ENCODE assay signal across 1 cellular context in the genomic region with DNA sequence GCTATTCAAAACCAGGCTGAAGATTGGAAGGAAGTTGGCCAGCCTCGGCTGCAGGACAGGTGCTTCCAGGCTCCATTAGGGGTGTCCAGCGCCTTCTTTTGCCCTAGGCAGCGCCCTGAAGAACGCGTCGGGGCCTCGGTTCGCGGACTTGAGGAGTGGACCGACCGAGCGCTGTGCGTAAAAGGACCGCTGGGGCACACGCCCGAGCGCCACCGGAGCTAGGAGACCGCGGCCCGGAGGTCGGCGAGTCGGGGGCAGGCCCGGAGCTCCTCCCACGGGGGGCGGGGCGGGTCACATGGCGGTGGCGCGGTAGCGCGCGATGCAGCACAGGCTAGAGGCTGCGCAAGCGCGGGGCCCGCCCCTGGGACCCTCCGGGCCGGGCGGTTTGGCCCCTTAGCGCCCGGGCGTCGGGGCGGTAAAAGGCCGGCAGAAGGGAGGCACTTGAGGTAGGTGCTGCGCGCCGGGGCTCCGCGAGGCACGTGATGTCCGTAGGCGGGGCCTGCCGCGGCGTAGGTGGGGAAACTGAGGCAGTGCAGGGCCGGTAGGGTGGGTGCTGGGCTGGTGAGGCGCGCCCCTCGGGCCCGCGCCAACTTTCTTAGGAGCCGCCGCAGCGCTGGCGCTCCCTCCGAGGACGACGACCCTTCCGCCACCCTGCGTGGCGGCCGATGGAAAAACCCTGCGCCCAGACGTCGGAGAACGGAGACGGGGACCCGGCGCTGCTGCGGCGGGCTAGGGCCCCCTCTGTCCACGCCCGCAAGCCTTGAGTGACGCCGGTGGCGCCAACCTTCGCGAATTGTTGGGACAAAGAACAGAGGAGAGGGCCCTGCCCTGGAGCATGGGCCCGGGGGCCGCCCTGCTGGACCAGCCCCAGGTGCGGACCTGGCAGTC.
TF ChIP-seq lines count a peak whose summit lies in the region.

Gene PRXL2A (plus strand): TSS at position 354 of the 888 bp plus-strand sequence. CDS start 11,917 bp downstream, outside the sequence.

TF ChIP-seq in IMR-90, 13 proteins besides CTCF, POLR2A, EP300 and RAD21:
- TF ChIP-seq, protein P1, sequence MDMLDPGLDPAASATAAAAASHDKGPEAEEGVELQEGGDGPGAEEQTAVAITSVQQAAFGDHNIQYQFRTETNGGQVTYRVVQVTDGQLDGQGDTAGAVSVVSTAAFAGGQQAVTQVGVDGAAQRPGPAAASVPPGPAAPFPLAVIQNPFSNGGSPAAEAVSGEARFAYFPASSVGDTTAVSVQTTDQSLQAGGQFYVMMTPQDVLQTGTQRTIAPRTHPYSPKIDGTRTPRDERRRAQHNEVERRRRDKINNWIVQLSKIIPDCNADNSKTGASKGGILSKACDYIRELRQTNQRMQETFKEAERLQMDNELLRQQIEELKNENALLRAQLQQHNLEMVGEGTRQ (IDR thresholded peaks at IDR 0.05; ENCODE audit: low read depth, low read length): peak; percentile 57
- no peak for TF ChIP-seq BHLHE40 (IDR thresholded peaks at IDR 0.05; ENCODE audit: low read depth, low read length)
- TF ChIP-seq NFE2L2 (IDR thresholded peaks at IDR 0.05; ENCODE audit: low read depth, low read length): no peak
- TF ChIP-seq CHD1 (IDR thresholded peaks at IDR 0.05; ENCODE audit: low read depth, low read length): no peak
